Comparison of ENCODE assay signal across 8 cellular contexts in genomic region chr2:204544961-204545860, GRCh38. TPM values are rescaled to one million over a fixed set of nuclear protein-coding genes. Genes with fewer than 3 reads are reported as not detected.
DNase-seq lines count a peak whose midpoint lies in the region; ATAC-seq and TF ChIP-seq lines count a peak whose summit lies in the region.

TSS of gene PARD3B (plus strand) at chr2:204545475. CDS start at chr2:204546000, 525 bp downstream.

- H3K9me3 Mint-ChIP-seq in brain: peaks cover 0 to 2% (median 0%) of the 10 kb centered on the region in 5 experiments

- no peaks in the 10 kb centered on the region for H3K9me3 ChIP-seq in BLaER1

- peak within 1 kb of the TSS; percentile 89 to 96 (median 93) for H3K4me3 Mint-ChIP-seq in brain

- peak; percentile 69 for ATAC-seq in GM19452 (IDR thresholded peaks at IDR 0.05; ENCODE audit: unreplicated experiment)
- ATAC-seq in HG03571 (IDR thresholded peaks at IDR 0.05; ENCODE audit: unreplicated experiment): peak; percentile 66
- no peak for ATAC-seq in HG03439 (IDR thresholded peaks at IDR 0.05; ENCODE audit: unreplicated experiment)

- peak within 1 kb of the TSS; percentile 87 to 99 (median 92) for H3K27ac Mint-ChIP-seq in brain

- no peaks in the 10 kb centered on the region for H3K36me3 Mint-ChIP-seq in brain

- TF ChIP-seq CTCF in RWPE1 (conservative IDR thresholded peaks at IDR 0.05; ENCODE audit: low read depth): no peak
- no peak for TF ChIP-seq CTCF in brain (conservative IDR thresholded peaks at IDR 0.05)

- peak within 1 kb of the TSS; percentile 80 for H3K4me3 ChIP-seq in BLaER1

- no peaks in the 10 kb centered on the region for H4K20me1 ChIP-seq in BLaER1

- POLR2A ChIA-PET in RWPE1 (lab: Yijun Ruan, JAX; ENCODE audit: low non-redundant PET): no interaction called here

- peaks cover 50% of the 10 kb centered on the region for H3K4me1 Mint-ChIP-seq in brain

- H3K4me1 ChIP-seq in BLaER1: peaks cover 16% of the 10 kb centered on the region

- peak; percentile 33 for DNase-seq in RWPE1 (ENCODE audit: low spot score)
- peak in 34 of 51 donors; percentile 11 to 63 (median 36) for DNase-seq in hypothalamus (lab: John Stamatoyannopoulos, UW)
- peak; percentile 20 for DNase-seq in pulmonary artery endothelial cell (ENCODE audit: low read depth, low spot score)

- peak within 1 kb of the TSS; percentile 66 for H3K27ac ChIP-seq in BLaER1
- H3K27ac ChIP-seq in RWPE1: peak within 1 kb of the TSS; percentile 40

- CTCF ChIA-PET in RWPE1 (lab: Yijun Ruan, JAX): interaction anchor here (0.7 to 1.1 kb wide), 2 partner anchors 11 to 506 kb away, joined by 3 to 4 read pairs; no protein-coding TSS in a partner anchor

- no peaks in the 10 kb centered on the region for H3K36me3 ChIP-seq in BLaER1

- H3K9ac ChIP-seq in BLaER1: peak within 1 kb of the TSS; percentile 76

- peak within 1 kb of the TSS; percentile 95 for H3K4me2 ChIP-seq in BLaER1

- peaks cover 12% of the 10 kb centered on the region; the same call in 1 of the 2 replicates for H3K27me3 ChIP-seq in BLaER1

- peaks cover 16% of the 10 kb centered on the region for H3K27me3 Mint-ChIP-seq in brain

RNA-seq across cellular contexts. Expression of gene PARD3B, which starts in this region (rescaled TPM):
- polyA plus RNA-seq in brain (ENCODE audit: insufficient read depth, low read depth, low replicate concordance): 4.0 TPM
- total RNA-seq in pulmonary artery endothelial cell: 8.4 and 13.5 TPM in 2 replicates
